In genomic region chr9:85522459-85523092, GRCh38 we compare ENCODE assay signal across 8 cellular contexts.
DNase-seq lines count a peak whose midpoint lies in the region; ATAC-seq, FAIRE-seq and TF ChIP-seq lines count a peak whose summit lies in the region.

No MANE protein-coding gene starts in this region.

- H3K27ac Mint-ChIP-seq in T-helper 17 cell: no peak overlapping the region
- no peak overlapping the region for H3K27ac Mint-ChIP-seq in naive B cell

- H3K9me3 Mint-ChIP-seq in naive B cell: peaks cover 0 to 7% (median 2%) of the 10 kb centered on the region in 7 donors

- H3K4me1 ChIP-seq in esophagus squamous epithelium (peaks cover 0 to 21% (median 0%) of the 10 kb centered on the region in 3 donors), transverse colon (peaks cover 0 to 6% (median 0%) of the 10 kb centered on the region in 4 donors)
- H3K4me1 ChIP-seq in effector memory CD4-positive, alpha-beta T cell (ENCODE audit: control insufficient read depth, insufficient read depth, low read length, poor library complexity, severe bottlenecking): no peaks in the 10 kb centered on the region

- peak overlapping the region; percentile 55 for H3K4me3 Mint-ChIP-seq in T-helper 17 cell
- peak overlapping the region in 7 of 8 donors; percentile 51 to 64 (median 55) for H3K4me3 Mint-ChIP-seq in naive B cell

- H3K27ac ChIP-seq in esophagus squamous epithelium (peak overlapping the region in 2 of 4 donors; percentile 45 to 52), transverse colon (no peak overlapping the region)
- no peak overlapping the region for H3K27ac ChIP-seq in effector memory CD4-positive, alpha-beta T cell (ENCODE audit: insufficient read depth, low read length, poor library complexity, severe bottlenecking)

- no peak for FAIRE-seq in H54 (lab: Jason Lieb, UNC)

- H3K36me3 ChIP-seq in H7 (replicated peaks; ENCODE audit: control insufficient read depth, insufficient read depth, low read length): no peaks in the 10 kb centered on the region
- no peaks in the 10 kb centered on the region for H3K36me3 ChIP-seq in esophagus squamous epithelium
- H3K36me3 ChIP-seq in transverse colon: no peaks in the 10 kb centered on the region
- no peaks in the 10 kb centered on the region for H3K36me3 ChIP-seq in effector memory CD4-positive, alpha-beta T cell (ENCODE audit: control insufficient read depth, insufficient read depth, low read length)

- H3K27me3 ChIP-seq in H7 (ENCODE audit: control insufficient read depth, insufficient read depth, low read length) (peaks cover 22% of the 10 kb centered on the region), esophagus squamous epithelium (peaks cover 0 to 98% (median 2%) of the 10 kb centered on the region in 4 donors), transverse colon (peaks cover 19% of the 10 kb centered on the region)
- peaks cover 5% of the 10 kb centered on the region for H3K27me3 ChIP-seq in effector memory CD4-positive, alpha-beta T cell (replicated peaks; ENCODE audit: control insufficient read depth, insufficient read depth, low read length, poor library complexity, severe bottlenecking)

- intact Hi-C loops in esophagus squamous epithelium (cut with DNase I): no loop called here
- intact Hi-C loops in transverse colon (cut with DNase I; ENCODE audit: low total_unique reads): no loop called here

- H3K9me3 ChIP-seq in T-helper 17 cell (ENCODE audit: control insufficient read depth, low read length, poor library complexity, severe bottlenecking): no peaks in the 10 kb centered on the region
- no peaks in the 10 kb centered on the region for H3K9me3 ChIP-seq in esophagus squamous epithelium
- no peaks in the 10 kb centered on the region for H3K9me3 ChIP-seq in transverse colon
- H3K9me3 ChIP-seq in effector memory CD4-positive, alpha-beta T cell (ENCODE audit: control insufficient read depth, low read length): no peaks in the 10 kb centered on the region

- no peak for TF ChIP-seq EP300 in transverse colon (IDR thresholded peaks at IDR 0.05; ENCODE audit: low read depth)

- H3K36me3 Mint-ChIP-seq in T-helper 17 cell (ENCODE audit: low read depth) (peaks cover 2% of the 10 kb centered on the region), naive B cell (no peaks in the 10 kb centered on the region)

- DNase-seq in AG09309 (ENCODE audit: low read depth) (no peak), H7 (peak; percentile 90), T-helper 17 cell (no peak), esophagus squamous epithelium (lab: John Stamatoyannopoulos, UW) (no peak), naive B cell (no peak), transverse colon (peak; percentile 11), H54 (ENCODE audit: insufficient read length, low spot score) (no peak)
- DNase-seq in effector memory CD4-positive, alpha-beta T cell: no peak

- ATAC-seq in T-helper 17 cell: peak; percentile 35
- ATAC-seq in naive B cell (ENCODE audit: low read depth in 2 of 2): no peak

- TF ChIP-seq POLR2A in esophagus squamous epithelium (IDR thresholded peaks at IDR 0.05) (no peak), transverse colon (IDR thresholded peaks at IDR 0.05) (no peak), H54 (IDR thresholded peaks at IDR 0.05; ENCODE audit: low read depth, low read length) (no peak)

- peaks cover 11% of the 10 kb centered on the region for H3K4me1 Mint-ChIP-seq in T-helper 17 cell
- H3K4me1 Mint-ChIP-seq in naive B cell: peaks cover 6 to 16% (median 12%) of the 10 kb centered on the region in 3 donors

- in situ Hi-C loops in transverse colon (cut with MboI; ENCODE audit: low pct_ligation_motif_present in 1 of 4, low pct_unique_long_range_greater_than_20kb in 1 of 4, low sequenced_read_pairs in 3 of 4): no loop called here

- H3K27me3 Mint-ChIP-seq in T-helper 17 cell (peaks cover 57% of the 10 kb centered on the region), naive B cell (peaks cover 37 to 69% (median 64%) of the 10 kb centered on the region in 3 donors)

- H3K4me3 ChIP-seq in AG09309 (ENCODE audit: control insufficient read depth, low read depth, low read length) (peak overlapping the region; percentile 44), H7 (ENCODE audit: insufficient read depth, low read depth, low read length) (peak overlapping the region; percentile 61), esophagus squamous epithelium (peak overlapping the region; percentile 7 to 57 (median 28)), transverse colon (peak overlapping the region in 1 of 4 donors; percentile 38)
- no peak overlapping the region for H3K4me3 ChIP-seq in effector memory CD4-positive, alpha-beta T cell (ENCODE audit: insufficient read depth, low read depth, low read length, poor library complexity, severe bottlenecking)

- 5 to 53% methylated on average over 10 to 34 of the region's 55 CpGs for WGBS in esophagus squamous epithelium, 2 donors
- 11% methylated on average over 55 of the region's 55 CpGs; no CpG with 5 or more reads in 1 of the 2 donors for WGBS in transverse colon (ENCODE audit: low coverage in 1 of 2), 2 donors

- TF ChIP-seq CTCF in AG09309 (IDR thresholded peaks at IDR 0.05; ENCODE audit: control insufficient read depth, insufficient read depth, low read depth, low read length, missing control alignments): no peak
- TF ChIP-seq CTCF in esophagus squamous epithelium (IDR thresholded peaks at IDR 0.05): no peak
- no peak for TF ChIP-seq CTCF in transverse colon (IDR thresholded peaks at IDR 0.05)

Comparison
In these comparisons a context has a peak if more than half of its experiments do, and no peak if none do; other contexts are left out.
1. DNase-seq: peak in H7 (single experiment) and transverse colon (single experiment); none in AG09309 (single experiment), T-helper 17 cell (0 of 3), esophagus squamous epithelium (single experiment), naive B cell (single experiment), H54 (single experiment) and effector memory CD4-positive, alpha-beta T cell (0 of 3).